ENCODE assay signal across 9 cellular contexts in the genomic region with DNA sequence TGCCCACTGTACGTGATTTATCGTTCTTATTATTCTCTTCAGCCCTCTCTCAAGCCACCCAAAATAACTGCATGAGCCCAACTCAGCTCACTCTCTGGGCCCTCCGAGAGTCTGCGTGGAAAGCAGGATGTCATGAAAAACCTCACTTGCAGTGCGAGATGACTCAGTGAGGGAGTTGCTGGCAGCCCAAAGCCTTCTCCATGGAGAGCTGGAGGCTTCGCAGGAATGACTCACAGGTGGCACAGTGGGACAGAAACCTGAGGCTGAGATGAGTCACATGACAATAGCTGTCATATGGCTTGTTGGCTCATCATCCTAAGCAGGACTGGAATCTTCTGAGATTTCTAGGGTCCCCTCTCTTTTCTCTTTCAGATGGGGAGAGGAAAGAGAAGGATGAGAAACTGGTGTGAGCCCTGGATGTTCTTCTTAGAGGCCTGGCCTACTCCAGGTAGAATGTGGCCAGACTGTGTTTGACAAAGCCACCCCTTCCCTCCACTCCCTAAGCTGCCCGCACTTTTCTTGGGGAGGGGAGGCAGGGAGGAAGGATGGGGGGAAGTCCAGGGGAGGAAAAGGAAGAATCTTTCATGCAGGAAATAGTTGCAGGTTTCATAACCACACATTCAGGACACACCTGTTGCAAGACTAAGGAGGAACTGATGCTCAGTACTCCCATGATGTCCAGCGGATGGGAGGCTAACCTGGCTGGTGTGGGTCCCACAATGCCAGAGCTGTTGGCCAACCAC.
DNase-seq lines count a peak whose midpoint lies in the region; ATAC-seq and TF ChIP-seq lines count a peak whose summit lies in the region.
"Had no signal": no experiment of that assay in that cellular context is flagged by ENCODE, and none has a peak within 500 bp of the region (broad histone marks: within the 10 kb centered on the region; RNA-seq: fewer than 3 reads in every experiment).

No MANE protein-coding gene starts in this region.

- no peaks in the 10 kb centered on the region for H3K79me2 ChIP-seq in MM.1S (ENCODE audit: low read length)

- H3K36me3 Mint-ChIP-seq in activated T-cell treated with anti-CD3 and anti-CD28 coated beads, Interleukin-2, amount 50 U/mL, for 72 hours (ENCODE audit: insufficient read depth in 2 of 2): no peaks in the 10 kb centered on the region
- H3K36me3 Mint-ChIP-seq: natural killer cell treated with Interleukin-12 subunit alpha and Interleukin-12 subunit beta and Interleukin-15 and Interleukin-18, amount 100 ng/mL, for 72 hours had no signal

- no peaks in the 10 kb centered on the region for H3K9me3 Mint-ChIP-seq in activated T-cell treated with anti-CD3 and anti-CD28 coated beads, Interleukin-2, amount 50 U/mL, for 72 hours
- H3K9me3 Mint-ChIP-seq: natural killer cell treated with Interleukin-12 subunit alpha and Interleukin-12 subunit beta and Interleukin-15 and Interleukin-18, amount 100 ng/mL, for 72 hours had no signal

- H3K4me1 ChIP-seq in tibial artery: peaks cover 0 to 11% (median 8%) of the 10 kb centered on the region in 4 donors
- no peaks in the 10 kb centered on the region for H3K4me1 ChIP-seq in MM.1S (ENCODE audit: low read length)

- no peak for TF ChIP-seq CTCF in tibial artery (IDR thresholded peaks at IDR 0.05)
- no peak for TF ChIP-seq CTCF in MM.1S (IDR thresholded peaks at IDR 0.05; ENCODE audit: low read length)

- no peak overlapping the region for H3K4me2 ChIP-seq in MM.1S (ENCODE audit: low read depth, low read length)

- no peak overlapping the region for H3K27ac ChIP-seq in tibial artery
- no peak overlapping the region for H3K27ac ChIP-seq in MM.1S (ENCODE audit: low read length)

- no peaks in the 10 kb centered on the region for H3K9me3 ChIP-seq in tibial artery
- H3K9me3 ChIP-seq in MM.1S (replicated peaks; ENCODE audit: insufficient read depth, low read length): no peaks in the 10 kb centered on the region

- H3K4me3 ChIP-seq in tibial artery: no peak overlapping the region
- no peak overlapping the region for H3K4me3 ChIP-seq in MM.1S (ENCODE audit: low read length)

- peak; percentile 97 to 99 for ATAC-seq in activated T-cell treated with anti-CD3 and anti-CD28 coated beads, Interleukin-2, amount 50 U/mL, for 72 hours (replicated peaks in 1 of 2)
- ATAC-seq in GM19328 (IDR thresholded peaks at IDR 0.05; ENCODE audit: unreplicated experiment): no peak

- DNase-seq in activated T-cell treated with anti-CD3 and anti-CD28 coated beads for 48 hours (ENCODE audit: low read depth) (peak; percentile 55), kidney glomerular epithelial cell (lab: John Stamatoyannopoulos, UW) (peak; percentile 64), tibial artery (peak; percentile 54 to 79), retina (no peak), MM.1S (no peak)
- no peak for DNase-seq in activated T-cell treated with anti-CD3 and anti-CD28 coated beads, Interleukin-2, amount 50 U/mL, for 1 hour
- peak; percentile 53 to 64 for DNase-seq in activated T-cell treated with anti-CD3 and anti-CD28 coated beads, Interleukin-2, amount 50 U/mL, for 72 hours

- no peaks in the 10 kb centered on the region for H3K36me3 ChIP-seq in tibial artery
- H3K36me3 ChIP-seq in MM.1S (replicated peaks; ENCODE audit: insufficient read depth, low read length): no peaks in the 10 kb centered on the region

- peaks cover 9% of the 10 kb centered on the region for H3K27me3 Mint-ChIP-seq in activated T-cell treated with anti-CD3 and anti-CD28 coated beads, Interleukin-2, amount 50 U/mL, for 72 hours (ENCODE audit: low read depth)

- H3K27ac Mint-ChIP-seq in activated T-cell treated with anti-CD3 and anti-CD28 coated beads, Interleukin-2, amount 50 U/mL, for 72 hours: no peak overlapping the region
- H3K27ac Mint-ChIP-seq: natural killer cell treated with Interleukin-12 subunit alpha and Interleukin-12 subunit beta and Interleukin-15 and Interleukin-18, amount 100 ng/mL, for 72 hours had no signal

- no peaks in the 10 kb centered on the region for H3F3A ChIP-seq in MM.1S (ENCODE audit: insufficient read depth, low read length)

- no peaks in the 10 kb centered on the region for H3K9me2 ChIP-seq in MM.1S (replicated peaks; ENCODE audit: insufficient read depth, low read length)

- intact Hi-C loops in tibial artery (cut with DNase I; ENCODE audit: low total_unique reads): no loop called here

- H3K9ac ChIP-seq in MM.1S (ENCODE audit: low read length): no peak overlapping the region

- H3K27me3 ChIP-seq in tibial artery (peaks cover 0 to 2% of the 10 kb centered on the region in 2 donors), MM.1S (replicated peaks; ENCODE audit: insufficient read depth, low read length) (peaks cover 78% of the 10 kb centered on the region)

- H3K4me3 Mint-ChIP-seq in activated T-cell treated with anti-CD3 and anti-CD28 coated beads, Interleukin-2, amount 50 U/mL, for 72 hours: no peak overlapping the region
- H3K4me3 Mint-ChIP-seq: natural killer cell treated with Interleukin-12 subunit alpha and Interleukin-12 subunit beta and Interleukin-15 and Interleukin-18, amount 100 ng/mL, for 72 hours had no signal

- H4K20me1 ChIP-seq in MM.1S (ENCODE audit: insufficient read depth, low read length): no peaks in the 10 kb centered on the region

- no peak overlapping the region for H2AFZ ChIP-seq in MM.1S (ENCODE audit: low read length)

- peaks cover 9% of the 10 kb centered on the region for H3K4me1 Mint-ChIP-seq in activated T-cell treated with anti-CD3 and anti-CD28 coated beads, Interleukin-2, amount 50 U/mL, for 72 hours (ENCODE audit: low read depth)

Comparison
In these comparisons a context has a peak if more than half of its experiments do, and no peak if none do; other contexts are left out.
1. DNase-seq: peak in activated T-cell treated with anti-CD3 and anti-CD28 coated beads for 48 hours (single experiment), activated T-cell treated with anti-CD3 and anti-CD28 coated beads, Interleukin-2, amount 50 U/mL, for 72 hours (2 of 2), kidney glomerular epithelial cell (single experiment) and tibial artery (2 of 2); none in activated T-cell treated with anti-CD3 and anti-CD28 coated beads, Interleukin-2, amount 50 U/mL, for 1 hour (single experiment), retina (single experiment) and MM.1S (single experiment).